In genomic region chr9:37466037-37466709, GRCh38 we compare ENCODE assay signal across 1 cellular context.
TF ChIP-seq lines count a peak whose summit lies in the region.

No MANE protein-coding gene starts in this region.

TF ChIP-seq in A549, 52 proteins besides CTCF, POLR2A, EP300 and RAD21 (continued from another document):
- TF ChIP-seq TFCP2L1 (CRISPR knock-in tag; IDR thresholded peaks at IDR 0.05) (peak; percentile 73; the same call in 1 of the 2 replicates), MAX (IDR thresholded peaks at IDR 0.05) (peak; percentile 70; the same call in 1 of the 2 replicates), POLR2AphosphoS2 (conservative IDR thresholded peaks at IDR 0.05; ENCODE audit: low read length) (no peak), PHF8 (IDR thresholded peaks at IDR 0.05; ENCODE audit: borderline replicate concordance, low read depth) (peak; percentile 49), KDM1A (IDR thresholded peaks at IDR 0.05; ENCODE audit: low read depth) (0 out of 2 replicates have a peak, but pooled peaks have one; percentile 20), SREBF2 (IDR thresholded peaks at IDR 0.05) (no peak), MYC (IDR thresholded peaks at IDR 0.05; ENCODE audit: borderline replicate concordance, low read length) (peak; percentile 71; the same call in 1 of the 2 replicates), HOXA7 (CRISPR knock-in tag; IDR thresholded peaks at IDR 0.05) (peak; percentile 82; the same call in 1 of the 2 replicates), ATOH8 (CRISPR knock-in tag; IDR thresholded peaks at IDR 0.05; ENCODE audit: low read depth) (peak; percentile 20; the same call in 1 of the 2 replicates), RFX5 (IDR thresholded peaks at IDR 0.05) (no peak)
